In the genomic region with DNA sequence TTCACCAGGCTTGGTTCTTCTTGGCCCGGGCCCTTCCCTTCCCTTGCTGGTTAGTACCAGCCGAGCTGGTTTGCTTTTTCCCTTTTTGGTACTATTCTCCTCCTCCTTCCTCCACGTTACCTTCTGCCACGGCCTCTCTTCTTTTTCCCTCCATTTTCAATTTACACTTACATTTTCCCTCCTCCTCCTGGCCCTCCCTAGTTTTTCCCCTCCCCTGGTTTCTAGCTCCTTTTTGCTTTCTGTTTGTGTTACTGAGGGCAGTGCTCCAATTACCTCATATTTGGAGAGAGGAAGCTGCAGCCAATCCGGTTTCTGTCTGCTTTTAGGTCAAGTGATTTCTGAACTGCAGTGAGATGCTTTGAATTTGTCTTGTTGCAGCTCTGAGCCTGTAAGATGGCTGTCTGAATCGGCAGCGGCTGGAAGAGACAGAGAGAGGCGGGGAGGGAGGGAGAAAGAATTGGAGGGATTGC, we compare ENCODE assay signal across 9 cellular contexts.
DNase-seq lines count a peak whose midpoint lies in the region; ATAC-seq, FAIRE-seq and TF ChIP-seq lines count a peak whose summit lies in the region.
"Had no signal": no experiment of that assay in that cellular context is flagged by ENCODE, and none has a peak within 500 bp of the region (broad histone marks: within the 10 kb centered on the region; RNA-seq: fewer than 3 reads in every experiment).

No MANE protein-coding gene starts in this region.

- ATAC-seq in GM19023 (IDR thresholded peaks at IDR 0.05; ENCODE audit: unreplicated experiment) (no peak), GM19351 (IDR thresholded peaks at IDR 0.05; ENCODE audit: unreplicated experiment) (no peak)
- ATAC-seq: HCT116 had no signal

- H3K27ac ChIP-seq in skeletal muscle tissue (ENCODE audit: low read depth, low read length), result peak overlapping the region; percentile 60

- no peaks in the 10 kb centered on the region for H3K9me3 ChIP-seq in skeletal muscle tissue (ENCODE audit: control insufficient read depth in 3 of 3, low read length in 3 of 3)

- peak overlapping the region; percentile 37 to 46 (median 41) for H3K9ac ChIP-seq in skeletal muscle tissue (ENCODE audit: low read depth in 1 of 3, low read length in 3 of 3)

- DNase-seq in AG04449 (ENCODE audit: low read depth, low spot score) (peak; percentile 44), GM12892 (ENCODE audit: insufficient read length) (peak; percentile 25), NCI-H510A (lab: John Stamatoyannopoulos, UW) (peak; percentile 99), bronchial epithelial cell (ENCODE audit: low read depth) (peak; percentile 64), immature natural killer cell (peak in 1 of 3 donors; percentile 14)

- peaks cover 0 to 4% (median 0%) of the 10 kb centered on the region in 3 donors for H3K36me3 Mint-ChIP-seq in immature natural killer cell

- peak overlapping the region; percentile 59 to 90 (median 84) for H3K27ac Mint-ChIP-seq in immature natural killer cell

- peak; percentile 64 for TF ChIP-seq POLR2A in GM12892 (IDR thresholded peaks at IDR 0.05; ENCODE audit: low read depth, low read length)

- TF ChIP-seq CTCF in AG04449 (IDR thresholded peaks at IDR 0.05; ENCODE audit: insufficient read depth, low read length, missing control alignments), result no peak
- no peak for TF ChIP-seq CTCF in bronchial epithelial cell (IDR thresholded peaks at IDR 0.05; ENCODE audit: insufficient read depth, low read length, severe bottlenecking)

- no peaks in the 10 kb centered on the region for H3K27me3 Mint-ChIP-seq in immature natural killer cell (ENCODE audit: low read depth in 3 of 3)

- H3K36me3 ChIP-seq in bronchial epithelial cell (ENCODE audit: control insufficient read depth, insufficient read depth, low read length), result peaks cover 1% of the 10 kb centered on the region
- no peaks in the 10 kb centered on the region for H3K36me3 ChIP-seq in skeletal muscle tissue (ENCODE audit: control insufficient read depth in 3 of 3, insufficient read depth in 3 of 3, low read length in 3 of 3)

- peak; percentile 84 for FAIRE-seq in GM12892 (lab: Jason Lieb, UNC)
- no peak for FAIRE-seq in bronchial epithelial cell (lab: Jason Lieb, UNC)

- H3K27me3 ChIP-seq in bronchial epithelial cell (ENCODE audit: control insufficient read depth, insufficient read depth, low read length), result no peaks in the 10 kb centered on the region
- H3K27me3 ChIP-seq in skeletal muscle tissue (ENCODE audit: control insufficient read depth in 3 of 3, insufficient read depth in 3 of 3, low read length in 3 of 3), result no peaks in the 10 kb centered on the region

- peaks cover 84 to 95% of the 10 kb centered on the region in 2 donors for H3K4me1 Mint-ChIP-seq in immature natural killer cell

- POLR2A ChIA-PET in AG04449 (lab: Yijun Ruan, JAX), result interaction anchor here (0.6 to 1.1 kb wide), 5 partner anchors 15 to 162 kb away, joined by 3 to 4 read pairs (median 4); no protein-coding TSS in a partner anchor

- H3K9me3 Mint-ChIP-seq in immature natural killer cell, result no peaks in the 10 kb centered on the region

- H3K4me3 Mint-ChIP-seq in immature natural killer cell, result peak overlapping the region; percentile 48 to 80 (median 61)

- peak overlapping the region; percentile 54 for H3K4me3 ChIP-seq in AG04449 (ENCODE audit: low read depth, low read length)
- H3K4me3 ChIP-seq in bronchial epithelial cell (ENCODE audit: low read depth, low read length), result peak overlapping the region; percentile 0
- H3K4me3 ChIP-seq in skeletal muscle tissue (ENCODE audit: low read length in 3 of 3), result peak overlapping the region; percentile 9 to 53 (median 32)

- peaks cover 30 to 33% (median 30%) of the 10 kb centered on the region in 3 donors for H3K4me1 ChIP-seq in skeletal muscle tissue (ENCODE audit: control insufficient read depth in 3 of 3, insufficient read depth in 3 of 3, low read length in 3 of 3)

- CTCF ChIA-PET in AG04449 (lab: Yijun Ruan, JAX), result interaction anchor here (0.8 to 15.2 kb wide), 8 partner anchors 8 to 170 kb away, joined by 3 to 170 read pairs (median 6); a partner anchor contains a TSS

Comparison
In these comparisons a context has a peak if more than half of its experiments do, and no peak if none do; other contexts are left out.
1. H3K4me3 ChIP-seq: peak in every context shown above with its lines; median percentile 54 in AG04449; 32 in skeletal muscle tissue; 0 in bronchial epithelial cell.